Comparison of ENCODE assay signal across 14 cellular contexts in the genomic region with DNA sequence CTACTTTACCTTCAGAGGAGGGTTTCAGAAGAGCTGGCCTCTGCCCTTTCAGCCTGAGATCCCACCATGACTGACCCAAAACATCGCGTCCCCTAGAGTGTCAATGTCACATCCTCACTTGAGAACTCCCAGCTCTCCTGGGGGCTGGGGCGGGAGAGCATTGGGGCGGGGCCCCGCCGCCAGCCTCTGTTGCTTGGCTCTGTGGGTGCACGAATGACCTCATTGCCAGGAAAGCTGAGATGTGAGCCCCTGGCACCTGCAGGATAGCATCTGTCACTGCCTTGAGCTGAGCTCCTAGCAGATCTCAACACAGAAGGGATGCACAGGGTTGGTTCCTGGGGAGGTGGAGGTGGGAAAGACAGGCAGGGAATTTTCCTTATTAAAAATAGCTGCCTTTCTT. TPM values are rescaled to one million over a fixed set of nuclear protein-coding genes. Genes with fewer than 3 reads are reported as not detected.
DNase-seq lines count a peak whose midpoint lies in the region; ATAC-seq and TF ChIP-seq lines count a peak whose summit lies in the region.
"Had no signal": no experiment of that assay in that cellular context is flagged by ENCODE, and none has a peak within 500 bp of the region (broad histone marks: within the 10 kb centered on the region; RNA-seq: fewer than 3 reads in every experiment).

No MANE protein-coding gene starts in this region.

- H3K4me3 ChIP-seq in H7 (ENCODE audit: insufficient read depth, low read depth, low read length), result no peak overlapping the region

- peaks cover 7% of the 10 kb centered on the region for H3K4me1 Mint-ChIP-seq in nephron progenitor cell

- H3K27me3 ChIP-seq in H7 (ENCODE audit: control insufficient read depth, insufficient read depth, low read length), result no peaks in the 10 kb centered on the region; the same call in 1 of the 2 replicates

- H3K9me3 Mint-ChIP-seq in nephron progenitor cell, result peaks cover 6% of the 10 kb centered on the region

- peaks cover 38% of the 10 kb centered on the region for H3K27me3 Mint-ChIP-seq in nephron progenitor cell (ENCODE audit: low read depth, poor library complexity)

- H3K36me3 Mint-ChIP-seq in nephron progenitor cell (ENCODE audit: low read depth), result no peaks in the 10 kb centered on the region

- TF ChIP-seq CTCF in nephron progenitor cell (IDR thresholded peaks at IDR 0.05), result no peak

- no peak overlapping the region for H3K4me3 Mint-ChIP-seq in nephron progenitor cell
- H3K4me3 Mint-ChIP-seq: B cell; CD4-positive, alpha-beta T cell had no signal

- H3K27ac Mint-ChIP-seq in nephron progenitor cell, result no peak overlapping the region
- H3K27ac Mint-ChIP-seq: B cell; CD4-positive, alpha-beta T cell had no signal

- ATAC-seq in GM18519 (IDR thresholded peaks at IDR 0.05; ENCODE audit: low FRiP score, unreplicated experiment), result no peak
- ATAC-seq in GM21423 (IDR thresholded peaks at IDR 0.05; ENCODE audit: unreplicated experiment), result no peak

- DNase-seq in DMS 273 (lab: John Stamatoyannopoulos, UW; ENCODE audit: unreplicated experiment) (peak; percentile 79), H7 (peak; percentile 50), NCI-H524 treated with DMSO at 0.1 percent for 48 hours (lab: John Stamatoyannopoulos, UW) (peak; percentile 12), islet precursor cell (peak; percentile 45), NCI-H146 (lab: John Stamatoyannopoulos, UW) (no peak), nephron progenitor cell (no peak)
- DNase-seq: C1 segment of cervical spinal cord; CD4-positive, alpha-beta T cell; DND-41; GDM1 had no signal

- H3K36me3 ChIP-seq in H7 (replicated peaks; ENCODE audit: control insufficient read depth, insufficient read depth, low read length), result no peaks in the 10 kb centered on the region; the same call in 1 of the 2 replicates

RNA-seq across cellular contexts. Expression of a gene that starts 20.6 kb away (rescaled TPM):
- not detected in 2 replicates for total RNA-seq in H7 (2014; rRNA removed; shearing (Covaris generic))
- total RNA-seq: CD4-positive, alpha-beta T cell; H4 had no signal

Comparison
In these comparisons a context has a peak if more than half of its experiments do, and no peak if none do; other contexts are left out.
1. DNase-seq: peak in DMS 273 (single experiment), H7 (single experiment), NCI-H524 treated with DMSO at 0.1 percent for 48 hours (single experiment) and islet precursor cell (single experiment); none in NCI-H146 (single experiment) and nephron progenitor cell (single experiment).